In genomic region chr13:88744289-88744688, GRCh38 we compare ENCODE assay signal across 8 cellular contexts.
"Had no signal": no experiment of that assay in that cellular context is flagged by ENCODE, and none has a peak within 500 bp of the region (broad histone marks: within the 10 kb centered on the region; RNA-seq: fewer than 3 reads in every experiment).

No MANE protein-coding gene starts in this region.

- H3K27ac ChIP-seq: GM23248 had no signal

- DNase-seq: GM23248, GOT3, H7, HFFc6, IMR-90 had no signal

- FAIRE-seq: HTR-8/SVneo, K562 had no signal

- H3K4me1 ChIP-seq: HAP-1 had no signal

- H2AFZ ChIP-seq: GM23248 had no signal

- H3K36me3 ChIP-seq: HAP-1 had no signal

- H3K9me3 ChIP-seq: HAP-1 had no signal

- H3K4me3 ChIP-seq: GM23248, HAP-1, K562 had no signal

- H3K9ac ChIP-seq: GM23248 had no signal
